Comparison of ENCODE assay signal across 16 cellular contexts in the genomic region with DNA sequence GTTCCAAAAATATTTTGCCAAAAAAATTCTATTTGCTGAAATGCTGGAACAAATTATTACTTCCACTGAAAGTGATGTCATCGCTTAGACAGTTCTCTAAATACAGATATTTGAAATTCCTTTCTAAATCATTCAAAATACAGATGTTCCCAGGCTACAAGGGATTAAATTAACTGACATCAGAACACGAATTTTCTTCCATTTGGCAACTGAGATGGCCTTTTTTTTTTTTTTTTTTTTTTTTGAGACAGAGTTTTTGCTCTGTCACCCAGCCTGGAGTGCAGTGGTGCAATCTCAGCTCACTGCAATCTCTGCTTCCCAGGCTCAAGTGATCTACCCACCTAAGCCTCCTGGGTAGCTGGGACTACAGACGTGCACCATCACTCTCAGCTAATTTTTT. TPM values are rescaled to one million over a fixed set of nuclear protein-coding genes. Genes with fewer than 3 reads are reported as not detected.
A peak's percentile ranks its signal among the peaks of the same experiment; 100 is the strongest.
DNase-seq lines count a peak whose midpoint lies in the region; ATAC-seq and TF ChIP-seq lines count a peak whose summit lies in the region.
"Had no signal": no experiment of that assay in that cellular context is flagged by ENCODE, and none has a peak within 500 bp of the region (broad histone marks: within the 10 kb centered on the region; RNA-seq: fewer than 3 reads in every experiment).

No MANE protein-coding gene starts in this region.

- ATAC-seq in psoas muscle, result peak; percentile 32 to 62 (median 56)
- ATAC-seq in HG03432 (IDR thresholded peaks at IDR 0.05; ENCODE audit: unreplicated experiment), result no peak
- ATAC-seq in GM18858 (IDR thresholded peaks at IDR 0.05; ENCODE audit: unreplicated experiment), result no peak
- ATAC-seq: activated CD8-positive, alpha-beta T cell treated with anti-CD3 and anti-CD28 coated beads for 36 hours had no signal

- no peak overlapping the region for H3K9ac ChIP-seq in SK-N-MC (ENCODE audit: insufficient read length)

- DNase-seq in EH (ENCODE audit: low read depth) (peak; percentile 91), SK-N-MC (ENCODE audit: low read depth, low spot score) (no peak), fibroblast of the aortic adventitia (ENCODE audit: low read depth) (peak; percentile 84), psoas muscle (peak in 1 of 2 donors; percentile 35), NCI-H226 (no peak), germinal center (ENCODE audit: low spot score) (no peak)
- DNase-seq: activated CD8-positive, alpha-beta T cell treated with anti-CD3 and anti-CD28 coated beads for 36 hours; activated gamma-delta T cell; CD4-positive, alpha-beta memory T cell; cerebellar nuclear complex; islet precursor cell; NCI-H1436 treated with DMSO at 0.1 percent for 48 hours; NCI-H526 treated with DMSO at 0.1 percent for 48 hours; T1000 had no signal

- H3K27ac ChIP-seq in SK-N-MC (peak overlapping the region; percentile 42; the same call in 1 of the 2 replicates), psoas muscle (peak overlapping the region; percentile 31)

- H3K9me3 ChIP-seq in SK-N-MC (ENCODE audit: low read depth, low read length), result no peaks in the 10 kb centered on the region
- no peaks in the 10 kb centered on the region for H3K9me3 ChIP-seq in psoas muscle

- peaks cover 2% of the 10 kb centered on the region for H3K4me1 ChIP-seq in psoas muscle

- H3K36me3 ChIP-seq in SK-N-MC (ENCODE audit: insufficient read depth, low read length), result no peaks in the 10 kb centered on the region
- peaks cover 0 to 76% of the 10 kb centered on the region in 2 donors for H3K36me3 ChIP-seq in psoas muscle (ENCODE audit: insufficient read depth in 1 of 2, low read depth in 1 of 2)

- 54 to 65% (median 55%) methylated on average over 3 of the region's 3 CpGs for WGBS in psoas muscle, 3 donors

- TF ChIP-seq CTCF in fibroblast of the aortic adventitia (IDR thresholded peaks at IDR 0.05; ENCODE audit: insufficient read depth, low read length) (no peak), psoas muscle (IDR thresholded peaks at IDR 0.05) (no peak)

- H3K4me3 ChIP-seq in SK-N-MC (no peak overlapping the region), fibroblast of the aortic adventitia (ENCODE audit: low read depth, low read length) (no peak overlapping the region), psoas muscle (no peak overlapping the region)

- intact Hi-C loops in psoas muscle (cut with DNase I), result loop anchor here in 1 of 2 donors (10.0 kb wide), 1 partner anchor 675 kb away; no protein-coding TSS in a partner anchor

- no peaks in the 10 kb centered on the region for H3K27me3 ChIP-seq in psoas muscle (ENCODE audit: insufficient read depth in 3 of 3, low read length in 2 of 3)

RNA-seq across cellular contexts. Expression of a gene that starts 57.0 kb away (rescaled TPM):
- total RNA-seq in fibroblast of the aortic adventitia (ENCODE audit: low replicate concordance) (159 and 170 TPM in 2 replicates), psoas muscle (100 to 1,000 TPM in 2 of 4 donors, 10 to 100 TPM in 2; 38.1 to 205 (median 82.3) TPM)
- polyA plus RNA-seq in psoas muscle, result 100 to 1,000 TPM in 1 of 3 donors, 10 to 100 TPM in 1, 1 to 10 TPM in 1; 6.2 to 262 (median 73.2) TPM

Comparison
In these comparisons a context has a peak if more than half of its experiments do, and no peak if none do; other contexts are left out.
1. DNase-seq: peak in EH (single experiment) and fibroblast of the aortic adventitia (single experiment); none in SK-N-MC (single experiment), NCI-H226 (single experiment) and germinal center (single experiment).
2. ATAC-seq: peak in psoas muscle (4 of 4); none in HG03432 (single experiment) and GM18858 (single experiment).